Comparison of ENCODE assay signal across 23 cellular contexts in the genomic region with DNA sequence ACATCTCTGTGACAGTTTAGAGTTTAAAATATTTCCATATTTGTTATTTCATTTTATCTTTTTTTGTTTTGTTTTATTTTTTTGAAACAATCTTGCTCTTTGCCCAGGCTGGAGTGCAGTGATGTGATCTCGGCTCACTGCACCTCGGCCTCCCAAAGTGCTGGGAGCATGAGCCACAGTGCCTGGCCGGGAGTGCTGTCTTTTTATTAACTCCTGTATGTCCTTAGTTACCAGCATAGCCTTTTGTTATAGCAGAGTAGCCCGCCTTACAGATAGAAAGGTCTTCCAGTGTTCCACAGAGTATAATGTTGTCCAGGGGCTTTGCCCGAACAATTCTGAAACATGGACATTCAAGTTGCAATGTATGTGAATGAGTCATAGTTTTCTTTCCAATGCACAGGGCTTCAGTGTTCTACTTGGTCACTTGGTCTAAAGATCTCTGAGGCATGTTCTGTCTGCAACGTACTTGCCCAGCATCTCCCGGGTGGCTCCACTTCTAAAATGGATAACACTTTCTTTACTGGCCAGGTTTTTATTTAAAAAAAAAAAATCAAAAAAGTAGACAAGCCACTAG.
DNase-seq lines count a peak whose midpoint lies in the region; ATAC-seq and TF ChIP-seq lines count a peak whose summit lies in the region.
"Had no signal": no experiment of that assay in that cellular context is flagged by ENCODE, and none has a peak within 500 bp of the region (broad histone marks: within the 10 kb centered on the region; RNA-seq: fewer than 3 reads in every experiment).

No MANE protein-coding gene starts in this region.

- no peak overlapping the region for H3K27ac Mint-ChIP-seq in GM23338
- H3K27ac Mint-ChIP-seq: T-helper 17 cell had no signal

- no peak for ATAC-seq in GM23338
- ATAC-seq: T-helper 17 cell had no signal

- peaks cover 47% of the 10 kb centered on the region for H3K9me3 Mint-ChIP-seq in GM23338

- intact Hi-C loops in vagina (cut with DNase I): no loop called here

- H3K27me3 ChIP-seq in GM23338 (ENCODE audit: insufficient read depth) (no peaks in the 10 kb centered on the region), osteoblast (ENCODE audit: insufficient read depth, low read length) (no peaks in the 10 kb centered on the region), vagina (no peaks in the 10 kb centered on the region)
- H3K27me3 ChIP-seq: BE2C, Peyer's patch had no signal

- H2AFZ ChIP-seq in GM23338 (no peak overlapping the region), osteoblast (ENCODE audit: low read length) (no peak overlapping the region)
- H2AFZ ChIP-seq: GM23248 had no signal

- H3K27ac ChIP-seq in GM23338 (ENCODE audit: low read depth) (no peak overlapping the region), osteoblast (ENCODE audit: low read depth, low read length) (no peak overlapping the region), vagina (no peak overlapping the region)
- H3K27ac ChIP-seq: GM23248, Peyer's patch, SK-N-MC had no signal

- no peak for TF ChIP-seq POLR2A in vagina (IDR thresholded peaks at IDR 0.05)

- no peaks in the 10 kb centered on the region for H3K9me2 ChIP-seq in GM23338 (ENCODE audit: insufficient read depth)

- H3K27me3 Mint-ChIP-seq in GM23338 (ENCODE audit: insufficient read depth, low read depth, poor library complexity): peaks cover 6% of the 10 kb centered on the region
- H3K27me3 Mint-ChIP-seq: T-helper 17 cell had no signal

- CTCF ChIA-PET in HEK293T (lab: Yijun Ruan, JAX): no interaction called here

- H3K4me3 ChIP-seq in GM23338 (peak overlapping the region; percentile 19; the same call in 1 of the 2 replicates), osteoblast (ENCODE audit: insufficient read depth, low read length) (no peak overlapping the region), vagina (no peak overlapping the region)
- H3K4me3 ChIP-seq: GM23248, Peyer's patch, SK-N-MC had no signal

- H3K79me2 ChIP-seq in GM23338 (replicated peaks; ENCODE audit: insufficient read depth) (no peaks in the 10 kb centered on the region), osteoblast (ENCODE audit: insufficient read depth, low read length) (no peaks in the 10 kb centered on the region)

- H3K4me1 Mint-ChIP-seq in GM23338: no peaks in the 10 kb centered on the region
- H3K4me1 Mint-ChIP-seq: T-helper 17 cell had no signal

- no peaks in the 10 kb centered on the region for H3K4me1 ChIP-seq in GM23338 (ENCODE audit: insufficient read depth)
- H3K4me1 ChIP-seq in osteoblast (ENCODE audit: insufficient read depth, low read length): no peaks in the 10 kb centered on the region
- H3K4me1 ChIP-seq in vagina: no peaks in the 10 kb centered on the region
- H3K4me1 ChIP-seq: BE2C, Peyer's patch had no signal

- H3F3A ChIP-seq in GM23338 (replicated peaks; ENCODE audit: low read depth): no peaks in the 10 kb centered on the region

- H3K36me3 ChIP-seq in GM23338 (ENCODE audit: insufficient read depth) (peaks cover 40% of the 10 kb centered on the region), osteoblast (ENCODE audit: insufficient read depth, low read length) (no peaks in the 10 kb centered on the region), vagina (no peaks in the 10 kb centered on the region)
- H3K36me3 ChIP-seq: BE2C, Peyer's patch had no signal

- POLR2A ChIA-PET in HEK293T (lab: Yijun Ruan, JAX): no interaction called here

- H4K20me1 ChIP-seq in GM23338 (replicated peaks; ENCODE audit: insufficient read depth) (no peaks in the 10 kb centered on the region), osteoblast (ENCODE audit: insufficient read depth, low read length) (no peaks in the 10 kb centered on the region)

- H3K9me3 ChIP-seq in osteoblast (ENCODE audit: low read depth, low read length): peaks cover 3% of the 10 kb centered on the region
- H3K9me3 ChIP-seq in vagina: no peaks in the 10 kb centered on the region
- H3K9me3 ChIP-seq: BE2C, Peyer's patch had no signal

- H3K36me3 Mint-ChIP-seq in GM23338 (ENCODE audit: low read depth): peaks cover 31% of the 10 kb centered on the region

- TF ChIP-seq CTCF in GM23338 (conservative IDR thresholded peaks at IDR 0.05; ENCODE audit: low read depth in 2 of 2) (no peak), osteoblast (IDR thresholded peaks at IDR 0.05; ENCODE audit: extremely low read depth, low read depth, low read length) (no peak), vagina (IDR thresholded peaks at IDR 0.05) (no peak)

- H3K4me2 ChIP-seq in GM23338 (no peak overlapping the region), osteoblast (ENCODE audit: insufficient read depth, low read length) (no peak overlapping the region)

- H3K4me3 Mint-ChIP-seq in GM23338: no peak overlapping the region
- H3K4me3 Mint-ChIP-seq: T-helper 17 cell had no signal

- peak; percentile 39 for DNase-seq in COLO829 (ENCODE audit: low spot score)
- DNase-seq in GM23338 (ENCODE audit: low spot score): no peak
- peak; percentile 4 for DNase-seq in SK-N-DZ (ENCODE audit: low spot score)
- DNase-seq in osteoblast (ENCODE audit: insufficient read length, low spot score, missing footprints): peak; percentile 68
- no peak for DNase-seq in NCI-H1092 (lab: John Stamatoyannopoulos, UW)
- no peak for DNase-seq in vagina (ENCODE audit: extremely low spot score in 2 of 2)
- no peak for DNase-seq in HEK293T (ENCODE audit: extremely low spot score)
- DNase-seq: BE2C, DMS79 treated with DMSO at 0.1 percent for 48 hours, GM23248, HCEC 1CT, KBM-7, MM.1S, NCI-H1048, NCI-H1436, NCI-H187 treated with DMSO at 0.1 percent for 48 hours, NCI-H226, NCI-H510A treated with DMSO at 0.1 percent for 48 hours, NCI-H774, Peyer's patch, SW 1271, T-helper 17 cell had no signal

TF ChIP-seq in GM23338, 12 proteins besides CTCF, POLR2A, EP300 and RAD21:
- TF ChIP-seq ZNF331 (CRISPR knock-in tag; IDR thresholded peaks at IDR 0.05; ENCODE audit: low read depth) (no peak), EZH2 (IDR thresholded peaks at IDR 0.05; ENCODE audit: low read depth, unreplicated experiment) (no peak), STAT1 (IDR thresholded peaks at IDR 0.05; ENCODE audit: unreplicated experiment) (no peak), CREB1 (CRISPR knock-in tag; IDR thresholded peaks at IDR 0.05; ENCODE audit: low read depth) (no peak)

TF ChIP-seq in HEK293T, 16 proteins besides CTCF, POLR2A, EP300 and RAD21:
- no peak for TF ChIP-seq TARDBP (IDR thresholded peaks at IDR 0.05)
- TF ChIP-seq, protein P1, sequence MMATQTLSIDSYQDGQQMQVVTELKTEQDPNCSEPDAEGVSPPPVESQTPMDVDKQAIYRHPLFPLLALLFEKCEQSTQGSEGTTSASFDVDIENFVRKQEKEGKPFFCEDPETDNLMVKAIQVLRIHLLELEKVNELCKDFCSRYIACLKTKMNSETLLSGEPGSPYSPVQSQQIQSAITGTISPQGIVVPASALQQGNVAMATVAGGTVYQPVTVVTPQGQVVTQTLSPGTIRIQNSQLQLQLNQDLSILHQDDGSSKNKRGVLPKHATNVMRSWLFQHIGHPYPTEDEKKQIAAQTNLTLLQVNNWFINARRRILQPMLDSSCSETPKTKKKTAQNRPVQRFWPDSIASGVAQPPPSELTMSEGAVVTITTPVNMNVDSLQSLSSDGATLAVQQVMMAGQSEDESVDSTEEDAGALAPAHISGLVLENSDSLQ (IDR thresholded peaks at IDR 0.05): no peak
- no peak for TF ChIP-seq CTBP1 (IDR thresholded peaks at IDR 0.05; ENCODE audit: borderline replicate concordance)
- TF ChIP-seq ZNF384 (IDR thresholded peaks at IDR 0.05): no peak
- TF ChIP-seq ELF4 (IDR thresholded peaks at IDR 0.05): no peak
- no peak for TF ChIP-seq FOXK2 (IDR thresholded peaks at IDR 0.05)
- TF ChIP-seq SP1 (IDR thresholded peaks at IDR 0.05): no peak

Comparison
In these comparisons a context has a peak if more than half of its experiments do, and no peak if none do; other contexts are left out.
1. DNase-seq: peak in COLO829 (single experiment), SK-N-DZ (single experiment) and osteoblast (single experiment); none in GM23338 (single experiment), NCI-H1092 (single experiment), vagina (0 of 2) and HEK293T (single experiment).